ENCODE assay signal across 21 cellular contexts in genomic region chr1:166087734-166088571, GRCh38.
DNase-seq lines count a peak whose midpoint lies in the region; ATAC-seq, FAIRE-seq and TF ChIP-seq lines count a peak whose summit lies in the region.
"Had no signal": no experiment of that assay in that cellular context is flagged by ENCODE, and none has a peak within 500 bp of the region (broad histone marks: within the 10 kb centered on the region; RNA-seq: fewer than 3 reads in every experiment).

No MANE protein-coding gene starts in this region.

- no peak for TF ChIP-seq EP300 in esophagus muscularis mucosa (IDR thresholded peaks at IDR 0.05)

- 86% methylated on average over 8 of the region's 8 CpGs for WGBS in esophagus muscularis mucosa
- 79 to 91% methylated on average over 8 of the region's 8 CpGs for WGBS in pancreas, 2 donors

- no peak overlapping the region for H3K27ac Mint-ChIP-seq in activated CD4-positive, alpha-beta T cell treated with anti-CD3 and anti-CD28 coated beads, Interleukin-2, amount 10 ng/mL, durations not matched to agents 24 days and 14 days
- H3K27ac Mint-ChIP-seq: CD4-positive, alpha-beta T cell had no signal

- no peak for ATAC-seq in pancreas
- no peak for ATAC-seq in HG03280 (IDR thresholded peaks at IDR 0.05; ENCODE audit: unreplicated experiment)
- ATAC-seq: A549 had no signal

- H3K4me1 Mint-ChIP-seq in activated CD4-positive, alpha-beta T cell treated with anti-CD3 and anti-CD28 coated beads, Interleukin-2, amount 10 ng/mL, durations not matched to agents 24 days and 14 days, result peaks cover 14% of the 10 kb centered on the region

- no peaks in the 10 kb centered on the region for H3K9me3 ChIP-seq in esophagus muscularis mucosa
- no peaks in the 10 kb centered on the region for H3K9me3 ChIP-seq in pancreas
- H3K9me3 ChIP-seq: A549, Caco-2 had no signal

- peaks cover 3% of the 10 kb centered on the region for H3K9me3 Mint-ChIP-seq in activated CD4-positive, alpha-beta T cell treated with anti-CD3 and anti-CD28 coated beads, Interleukin-2, amount 10 ng/mL, durations not matched to agents 24 days and 14 days
- H3K9me3 Mint-ChIP-seq: CD4-positive, alpha-beta T cell had no signal

- TF ChIP-seq POLR2A in esophagus muscularis mucosa (IDR thresholded peaks at IDR 0.05; ENCODE audit: low read depth), result no peak

- H3K36me3 ChIP-seq in esophagus muscularis mucosa (no peaks in the 10 kb centered on the region), pancreas (no peaks in the 10 kb centered on the region)

- TF ChIP-seq CTCF in esophagus muscularis mucosa (IDR thresholded peaks at IDR 0.05) (no peak), pancreas (IDR thresholded peaks at IDR 0.05) (no peak)

- H3K4me3 ChIP-seq in esophagus muscularis mucosa, result no peak overlapping the region
- no peak overlapping the region for H3K4me3 ChIP-seq in pancreas
- H3K4me3 ChIP-seq: A549, GM23248 had no signal

- H3K36me3 Mint-ChIP-seq in activated CD4-positive, alpha-beta T cell treated with anti-CD3 and anti-CD28 coated beads, Interleukin-2, amount 10 ng/mL, durations not matched to agents 24 days and 14 days (ENCODE audit: low read depth), result no peaks in the 10 kb centered on the region

- no peaks in the 10 kb centered on the region for H3K27me3 ChIP-seq in esophagus muscularis mucosa
- H3K27me3 ChIP-seq in pancreas, result no peaks in the 10 kb centered on the region

- no peak overlapping the region for H3K4me3 Mint-ChIP-seq in activated CD4-positive, alpha-beta T cell treated with anti-CD3 and anti-CD28 coated beads, Interleukin-2, amount 10 ng/mL, durations not matched to agents 24 days and 14 days
- H3K4me3 Mint-ChIP-seq: CD4-positive, alpha-beta T cell had no signal

- peaks cover 3% of the 10 kb centered on the region for H3K27me3 Mint-ChIP-seq in activated CD4-positive, alpha-beta T cell treated with anti-CD3 and anti-CD28 coated beads, Interleukin-2, amount 10 ng/mL, durations not matched to agents 24 days and 14 days
- H3K27me3 Mint-ChIP-seq: CD4-positive, alpha-beta T cell had no signal

- H3K27ac ChIP-seq in angular gyrus (ENCODE audit: low read depth, low read length), result peak overlapping the region; percentile 62
- H3K27ac ChIP-seq in esophagus muscularis mucosa (replicated peaks in 1 of 4), result no peak overlapping the region
- H3K27ac ChIP-seq in pancreas, result no peak overlapping the region
- H3K27ac ChIP-seq: 22Rv1, A549, C4-2B, GM23248, HL-60 had no signal

- DNase-seq in activated CD4-positive, alpha-beta T cell treated with anti-CD3 and anti-CD28 coated beads, Interleukin-2, amount 10 ng/mL, durations not matched to agents 24 days and 14 days, result peak; percentile 44
- no peak for DNase-seq in activated CD4-positive, alpha-beta T cell treated with anti-CD3 and anti-CD28 coated beads, Interleukin-2, amount 50 U/mL, for 48 hours
- DNase-seq in esophagus muscularis mucosa (ENCODE audit: extremely low spot score) (peak; percentile 74), pancreas (no peak), dermis blood vessel endothelial cell (no peak)
- DNase-seq: AML-193; Caco-2; CD4-positive, alpha-beta T cell; GDM1; GM23248; HCEC 1CT; IMR-90 had no signal

- no peak for FAIRE-seq in pancreas (lab: Jason Lieb, UNC)
- FAIRE-seq: A549, D721Med, GM12892, GM18507 had no signal

- intact Hi-C loops in activated CD4-positive, alpha-beta T cell treated with anti-CD3 and anti-CD28 coated beads, Interleukin-2, amount 10 ng/mL, durations not matched to agents 24 days and 14 days (cut with micrococcal nuclease), result no loop called here
- intact Hi-C loops in esophagus muscularis mucosa (cut with DNase I), result no loop called here
- intact Hi-C loops in pancreas (cut with DNase I), result no loop called here

- H3K4me1 ChIP-seq in esophagus muscularis mucosa, result peaks cover 0 to 9% (median 3%) of the 10 kb centered on the region in 4 donors
- H3K4me1 ChIP-seq in pancreas, result no peaks in the 10 kb centered on the region
- H3K4me1 ChIP-seq: A549, Caco-2 had no signal

Comparison
In these comparisons a context has a peak if more than half of its experiments do, and no peak if none do; other contexts are left out.
1. DNase-seq: peak in activated CD4-positive, alpha-beta T cell treated with anti-CD3 and anti-CD28 coated beads, Interleukin-2, amount 10 ng/mL, durations not matched to agents 24 days and 14 days (single experiment) and esophagus muscularis mucosa (single experiment); none in activated CD4-positive, alpha-beta T cell treated with anti-CD3 and anti-CD28 coated beads, Interleukin-2, amount 50 U/mL, for 48 hours (0 of 2), pancreas (0 of 6) and dermis blood vessel endothelial cell (single experiment).